ENCODE assay signal across 8 cellular contexts in genomic region chr17:76246080-76247066, GRCh38. TPM values are rescaled to one million over a fixed set of nuclear protein-coding genes. Genes with fewer than 3 reads are reported as not detected.
DNase-seq lines count a peak whose midpoint lies in the region; ATAC-seq and TF ChIP-seq lines count a peak whose summit lies in the region.

No MANE protein-coding gene starts in this region.

- POLR2A ChIA-PET in CD4-positive, alpha-beta T cell (lab: Charles Lee) = interaction anchor here (0.9 to 18.7 kb wide), 21 partner anchors 8 to 391 kb away, joined by 3 to 394 read pairs (median 5); partner anchors contain the start of genes FOXJ1, UBALD2 and WBP2
- POLR2A ChIA-PET in activated B cell treated with CpG ODN at 0.5 μM for 24 hours (lab: Charles Lee) = interaction anchor here (0.5 to 8.8 kb wide), 8 partner anchors 13 to 105 kb away, joined by 3 to 135 read pairs (median 8); partner anchors contain the start of genes FOXJ1 and UBALD2

- H3K4me1 ChIP-seq in left lung = peaks cover 2 to 32% of the 10 kb centered on the region in 2 donors
- no peaks in the 10 kb centered on the region for H3K4me1 ChIP-seq in breast epithelium

- ATAC-seq in CD4-positive, alpha-beta T cell (ENCODE audit: poor library complexity) = peak; percentile 89
- ATAC-seq in GM19395 (IDR thresholded peaks at IDR 0.05; ENCODE audit: unreplicated experiment) (peak; percentile 94), HG03342 (IDR thresholded peaks at IDR 0.05; ENCODE audit: unreplicated experiment) (peak; percentile 95), activated B cell treated with CpG ODN at 0.5 μM for 24 hours (ENCODE audit: low read depth) (peak; percentile 98), left lung (peak; percentile 74)

- no peaks in the 10 kb centered on the region for H3K36me3 ChIP-seq in left lung
- H3K36me3 ChIP-seq in breast epithelium = no peaks in the 10 kb centered on the region

- peak overlapping the region; percentile 81 for H3K4me3 Mint-ChIP-seq in CD4-positive, alpha-beta T cell
- peak overlapping the region; percentile 56 for H3K4me3 Mint-ChIP-seq in activated B cell treated with CpG ODN at 0.5 μM for 24 hours

- CTCF ChIA-PET in CD4-positive, alpha-beta T cell (lab: Charles Lee) = interaction anchor here (0.6 to 3.2 kb wide), 10 partner anchors 10 to 125 kb away, joined by 3 to 11 read pairs (median 3); no protein-coding TSS in a partner anchor
- CTCF ChIA-PET in activated B cell treated with CpG ODN at 0.5 μM for 24 hours (lab: Charles Lee) = interaction anchor here (0.7 to 2.8 kb wide), 7 partner anchors 8 to 124 kb away, joined by 3 to 12 read pairs (median 3); no protein-coding TSS in a partner anchor

- DNase-seq in CD4-positive, alpha-beta T cell = peak in 5 of 10 experiments; percentile 19 to 44 (median 26)
- DNase-seq in activated B cell treated with CpG ODN at 0.5 μM for 24 hours (no peak), left lung (no peak), anterior cingulate cortex (lab: John Stamatoyannopoulos, UW) (no peak), breast epithelium (ENCODE audit: low spot score in 2 of 2) (no peak), SK-N-DZ (ENCODE audit: low spot score) (no peak)

- no peaks in the 10 kb centered on the region for H3K9me3 ChIP-seq in CD4-positive, alpha-beta T cell (ENCODE audit: control insufficient read depth, low read length)
- H3K9me3 ChIP-seq in left lung (no peaks in the 10 kb centered on the region), breast epithelium (no peaks in the 10 kb centered on the region)

- no peak for TF ChIP-seq CTCF in CD4-positive, alpha-beta T cell (IDR thresholded peaks at IDR 0.05)
- TF ChIP-seq CTCF in activated B cell treated with CpG ODN at 0.5 μM for 24 hours (IDR thresholded peaks at IDR 0.05) (no peak), left lung (IDR thresholded peaks at IDR 0.05) (no peak), breast epithelium (IDR thresholded peaks at IDR 0.05) (no peak)

- intact Hi-C loops in CD4-positive, alpha-beta T cell (cut with DNase I, micrococcal nuclease) = no loop called here
- intact Hi-C loops in activated B cell treated with CpG ODN at 0.5 μM for 24 hours (cut with micrococcal nuclease) (loop anchor here (1.0 to 2.0 kb wide), 2 partner anchors 17 to 26 kb away; no protein-coding TSS in a partner anchor), left lung (cut with DNase I) (no loop called here), breast epithelium (cut with DNase I; ENCODE audit: low total_unique reads) (no loop called here)

- no peak overlapping the region for H3K4me3 ChIP-seq in left lung
- H3K4me3 ChIP-seq in breast epithelium = no peak overlapping the region

- no peaks in the 10 kb centered on the region for H3K36me3 Mint-ChIP-seq in CD4-positive, alpha-beta T cell (ENCODE audit: low read depth)
- H3K36me3 Mint-ChIP-seq in activated B cell treated with CpG ODN at 0.5 μM for 24 hours (ENCODE audit: low read depth) = no peaks in the 10 kb centered on the region

- H3K27ac Mint-ChIP-seq in CD4-positive, alpha-beta T cell = peak overlapping the region; percentile 86
- H3K27ac Mint-ChIP-seq in activated B cell treated with CpG ODN at 0.5 μM for 24 hours = peak overlapping the region; percentile 73

- H3K9me3 Mint-ChIP-seq in CD4-positive, alpha-beta T cell = no peaks in the 10 kb centered on the region
- no peaks in the 10 kb centered on the region for H3K9me3 Mint-ChIP-seq in activated B cell treated with CpG ODN at 0.5 μM for 24 hours

- peaks cover 56% of the 10 kb centered on the region for H3K4me1 Mint-ChIP-seq in CD4-positive, alpha-beta T cell (ENCODE audit: low read depth)
- peaks cover 24% of the 10 kb centered on the region for H3K4me1 Mint-ChIP-seq in activated B cell treated with CpG ODN at 0.5 μM for 24 hours

- TF ChIP-seq POLR2A in breast epithelium (IDR thresholded peaks at IDR 0.05) = no peak

- no peaks in the 10 kb centered on the region for H3K27me3 ChIP-seq in CD4-positive, alpha-beta T cell (ENCODE audit: control insufficient read depth, insufficient read depth, low read length)
- peaks cover 0 to 35% of the 10 kb centered on the region in 2 donors for H3K27me3 ChIP-seq in left lung
- H3K27me3 ChIP-seq in breast epithelium = no peaks in the 10 kb centered on the region

- peak overlapping the region; percentile 33 for H3K27ac ChIP-seq in CD4-positive, alpha-beta T cell (ENCODE audit: low read depth, low read length)
- H3K27ac ChIP-seq in left lung (no peak overlapping the region), breast epithelium (no peak overlapping the region)

- H3K27me3 Mint-ChIP-seq in CD4-positive, alpha-beta T cell = no peaks in the 10 kb centered on the region
- peaks cover 28% of the 10 kb centered on the region for H3K27me3 Mint-ChIP-seq in activated B cell treated with CpG ODN at 0.5 μM for 24 hours

RNA-seq across cellular contexts. Expression of gene RNF157, which starts 6.1 kb away (rescaled TPM):
- 10 to 100 TPM; 18.5 to 21.1 TPM for total RNA-seq in CD4-positive, alpha-beta T cell
- 3.1 and 3.5 TPM in 2 replicates for total RNA-seq in activated B cell treated with CpG ODN at 0.5 μM for 24 hours
- 1 to 10 TPM in 1 of 2 donors, under 1 TPM in 1; 0.79 to 1.4 TPM for total RNA-seq in left lung
- total RNA-seq in breast epithelium = 1 to 10 TPM; 3.1 to 7.8 (median 4.3) TPM
- 42.3 and 54.7 TPM in 2 replicates for polyA plus RNA-seq in SK-N-DZ (2014; cell fraction: cytosol; rRNA removed)
- 26.2 and 30.9 TPM in 2 replicates for polyA plus RNA-seq in SK-N-DZ (2014; cell fraction: nucleus; rRNA removed)

RNA-seq across cellular contexts. Expression of gene UBALD2, which starts 18.8 kb away (rescaled TPM):
- total RNA-seq in CD4-positive, alpha-beta T cell = 100 to 1,000 TPM; 253 to 265 TPM
- total RNA-seq in activated B cell treated with CpG ODN at 0.5 μM for 24 hours (144 and 152 TPM in 2 replicates), left lung (10 to 100 TPM; 45.7 to 52.7 TPM), breast epithelium (10 to 100 TPM; 11.1 to 15.1 (median 13.0) TPM)
- polyA plus RNA-seq in SK-N-DZ (2014; cell fraction: cytosol; rRNA removed) = 14.4 and 39.1 TPM in 2 replicates
- polyA plus RNA-seq in SK-N-DZ (2014; cell fraction: nucleus; rRNA removed) = 14.5 and 26.2 TPM in 2 replicates
